25 cellular contexts compared by ENCODE assay signal in the genomic region with DNA sequence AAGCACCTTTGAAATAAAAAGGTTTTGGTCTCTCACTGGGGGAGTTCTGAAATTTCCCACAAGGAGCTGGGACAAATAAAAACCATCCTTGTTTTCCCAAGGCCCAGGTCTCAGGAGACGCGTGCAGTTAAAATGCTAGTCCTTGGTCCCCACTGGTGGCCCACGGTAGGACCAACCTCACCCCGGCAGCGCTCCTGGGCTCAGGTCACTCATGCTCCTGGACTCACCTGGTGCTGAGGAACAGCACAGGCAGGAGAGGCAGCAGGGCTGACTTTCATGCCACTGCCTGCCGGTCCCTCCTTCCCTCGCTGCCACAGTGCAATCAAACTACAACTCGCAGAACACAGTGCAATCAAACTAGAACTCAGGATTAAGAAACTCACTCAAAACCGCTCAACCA.
"Had no signal": no experiment of that assay in that cellular context is flagged by ENCODE, and none has a peak within 500 bp of the region (broad histone marks: within the 10 kb centered on the region; RNA-seq: fewer than 3 reads in every experiment).

No MANE protein-coding gene starts in this region.

- H3K36me3 Mint-ChIP-seq: immature natural killer cell had no signal

- H3K4me3 Mint-ChIP-seq: immature natural killer cell, mesothelial cell of epicardium had no signal

- ATAC-seq: foreskin keratinocyte, gastroesophageal sphincter, heart left ventricle, left cardiac atrium, left lung, left ventricle myocardium superior, lower lobe of right lung, mucosa of descending colon had no signal

- H3K4me2 ChIP-seq: hepatocyte had no signal

- H3K27ac Mint-ChIP-seq: immature natural killer cell, mesothelial cell of epicardium had no signal

- H3K4me1 Mint-ChIP-seq: immature natural killer cell, mesothelial cell of epicardium had no signal

- H3K79me2 ChIP-seq: hepatocyte had no signal

- H3K9me3 ChIP-seq: esophagus muscularis mucosa, lower lobe of right lung, mucosa of descending colon had no signal

- H3K4me1 ChIP-seq: esophagus muscularis mucosa, foreskin keratinocyte, gastroesophageal sphincter, heart left ventricle, left lung, lower lobe of right lung had no signal

- H3K36me3 ChIP-seq: esophagus muscularis mucosa, gastroesophageal sphincter, heart left ventricle, left lung, lower lobe of right lung had no signal

- H2AFZ ChIP-seq: hepatocyte had no signal

- H3K4me3 ChIP-seq: coronary artery, dorsolateral prefrontal cortex, esophagus muscularis mucosa, gastroesophageal sphincter, heart left ventricle, hepatocyte, left lung, lower lobe of right lung, mucosa of descending colon had no signal

- H3K27me3 ChIP-seq: dorsolateral prefrontal cortex, esophagus muscularis mucosa, foreskin keratinocyte, gastroesophageal sphincter, heart left ventricle, hepatocyte, left lung had no signal

- H3K27ac ChIP-seq: coronary artery, dorsolateral prefrontal cortex, esophagus muscularis mucosa, foreskin keratinocyte, gastroesophageal sphincter, heart left ventricle, hepatocyte, left lung, lower lobe of right lung had no signal

- FAIRE-seq: colon, endothelial cell of umbilical vein, frontal cortex, islet of Langerhans, keratinocyte had no signal

- DNase-seq: cerebellar nuclear complex; dermis blood vessel endothelial cell; dorsolateral prefrontal cortex; effector CD4-positive, alpha-beta T cell; effector memory CD4-positive, alpha-beta T cell; foreskin keratinocyte; heart left ventricle; hypothalamus; immature natural killer cell; left cardiac atrium; left ventricle myocardium superior; lower lobe of right lung; mesenchymal stem cell; mucosa of descending colon had no signal
